ENCODE assay signal across 7 cellular contexts in the genomic region with DNA sequence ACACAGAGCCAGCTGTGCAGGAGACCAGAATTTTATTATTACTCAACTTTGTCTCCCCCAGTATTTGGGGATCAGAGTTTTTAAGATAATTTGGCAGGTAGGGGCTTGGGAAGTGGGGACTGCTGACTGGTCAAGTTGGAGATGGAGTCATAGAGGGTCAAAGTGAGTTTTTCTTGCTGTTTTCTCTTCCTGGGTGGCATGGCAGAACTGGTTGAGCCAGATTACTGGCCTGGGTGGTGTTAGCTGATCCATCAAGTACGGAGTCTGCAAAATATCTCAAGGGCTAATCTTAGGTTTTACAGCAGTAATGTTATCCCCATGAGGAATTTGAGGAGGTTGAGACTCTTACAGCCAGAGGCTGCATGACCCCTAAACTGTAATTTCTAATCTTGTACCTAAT.
"Had no signal": no experiment of that assay in that cellular context is flagged by ENCODE, and none has a peak within 500 bp of the region (broad histone marks: within the 10 kb centered on the region; RNA-seq: fewer than 3 reads in every experiment).

No MANE protein-coding gene starts in this region.

- H3K27ac Mint-ChIP-seq: GM23338, H9 had no signal

- H3K4me2 ChIP-seq: GM23338 had no signal

- H3K27ac ChIP-seq: HL-60 had no signal

- DNase-seq: H9, HCEC 1CT, IMR-90, KG1 had no signal

- H3K4me3 Mint-ChIP-seq: GM23338, H9 had no signal

- H3K4me3 ChIP-seq: GM23338, K562 had no signal

- H3K4me1 Mint-ChIP-seq: GM23338, H9 had no signal

- ATAC-seq: GM23338, K562 had no signal
